In genomic region chr11:66328307-66329144, GRCh38 we compare ENCODE assay signal across 8 cellular contexts. TPM values are rescaled to one million over a fixed set of nuclear protein-coding genes. Genes with fewer than 3 reads are reported as not detected.
DNase-seq lines count a peak whose midpoint lies in the region; ATAC-seq and TF ChIP-seq lines count a peak whose summit lies in the region.

No MANE protein-coding gene starts in this region.

- DNase-seq in BJ (ENCODE audit: low read depth) (no peak), NCI-H1436 treated with DMSO at 0.1 percent for 48 hours (lab: John Stamatoyannopoulos, UW) (peak; percentile 31), T-helper 2 cell (peak; percentile 58 to 80 (median 72)), ascending aorta (ENCODE audit: low spot score in 2 of 2) (peak in 1 of 2 donors; percentile 86), hippocampal formation (lab: John Stamatoyannopoulos, UW) (peak; percentile 37 to 69), gastrocnemius medialis (peak in 1 of 2 donors; percentile 54), amniotic stem cell (lab: John Stamatoyannopoulos, UW) (no peak)

- H3K27me3 ChIP-seq in BJ (ENCODE audit: control insufficient read depth, insufficient read depth, low read length), result no peaks in the 10 kb centered on the region
- no peaks in the 10 kb centered on the region for H3K27me3 ChIP-seq in ascending aorta
- H3K27me3 ChIP-seq in gastrocnemius medialis, result no peaks in the 10 kb centered on the region

- no peak for TF ChIP-seq POLR2A in gastrocnemius medialis (IDR thresholded peaks at IDR 0.05)

- H3K4me3 ChIP-seq in BJ (ENCODE audit: low read depth, low read length) (no peak overlapping the region), ascending aorta (peak overlapping the region in 1 of 2 donors; percentile 23), gastrocnemius medialis (peak overlapping the region in 1 of 4 donors; percentile 26)

- peak; percentile 94 for TF ChIP-seq CTCF in BJ (IDR thresholded peaks at IDR 0.05; ENCODE audit: insufficient read depth, low read depth, low read length)
- peak; percentile 92 to 95 (median 94) for TF ChIP-seq CTCF in ascending aorta (IDR thresholded peaks at IDR 0.05)
- TF ChIP-seq CTCF in gastrocnemius medialis (IDR thresholded peaks at IDR 0.05 in 4 of 5, conservative IDR thresholded peaks at IDR 0.05 in 1 of 5), result peak; percentile 81 to 96 (median 93)

- H3K9me3 ChIP-seq in ascending aorta (no peaks in the 10 kb centered on the region), gastrocnemius medialis (no peaks in the 10 kb centered on the region)

- CTCF ChIA-PET in BJ (lab: Yijun Ruan, JAX), result interaction anchor here (4.0 to 8.7 kb wide), 2 partner anchors 10 to 16 kb away, joined by 28 to 201 read pairs; partner anchors contain the start of gene CD248

- H3K4me1 ChIP-seq in ascending aorta (peaks cover 3 to 16% of the 10 kb centered on the region in 2 donors), gastrocnemius medialis (peaks cover 9 to 20% of the 10 kb centered on the region in 2 donors)

- intact Hi-C loops in ascending aorta (cut with DNase I) (loop anchor here (1.0 kb wide), 1 partner anchor 16 kb away; no protein-coding TSS in a partner anchor), gastrocnemius medialis (cut with DNase I; ENCODE audit: low total_unique reads) (loop anchor here (1.0 kb wide), 2 partner anchors 16 to 61 kb away; no protein-coding TSS in a partner anchor)

- in situ Hi-C loops in gastrocnemius medialis (cut with MboI; ENCODE audit: low sequenced_read_pairs in 4 of 4), result loop anchor here in 1 of 4 donors (5.0 kb wide), 1 partner anchor 59 kb away; no protein-coding TSS in a partner anchor

- H3K27ac ChIP-seq in ascending aorta (no peak overlapping the region), gastrocnemius medialis (peak overlapping the region in 3 of 4 donors; percentile 8 to 59 (median 21))

- ATAC-seq in GM21526 (IDR thresholded peaks at IDR 0.05; ENCODE audit: low FRiP score, unreplicated experiment), result peak; percentile 43
- ATAC-seq in gastrocnemius medialis, result peak; percentile 65 to 76

- POLR2A ChIA-PET in BJ (lab: Charles Lee), result interaction anchor here (0.5 kb wide), 2 partner anchors 13 to 17 kb away, joined by 3 to 4 read pairs; no protein-coding TSS in a partner anchor

- peaks cover 18% of the 10 kb centered on the region for H3K36me3 ChIP-seq in BJ (ENCODE audit: control insufficient read depth, insufficient read depth, low read length)
- H3K36me3 ChIP-seq in ascending aorta, result peaks cover 8 to 13% of the 10 kb centered on the region in 2 donors
- no peaks in the 10 kb centered on the region for H3K36me3 ChIP-seq in gastrocnemius medialis

RNA-seq across cellular contexts. Expression of gene RIN1, which starts 7.7 kb away (rescaled TPM):
- 6.3 and 9.2 TPM in 2 replicates for polyA plus RNA-seq in BJ (2011; rRNA removed)
- polyA minus RNA-seq in BJ (2011; rRNA and poly(A)+ RNA removed), result 5.4 and 5.8 TPM in 2 replicates
- total RNA-seq in ascending aorta (28.5 TPM), gastrocnemius medialis (1 to 10 TPM; 1.9 to 9.7 (median 7.0) TPM)

RNA-seq across cellular contexts. Expression of gene CD248, which starts 11.7 kb away (rescaled TPM):
- 83.0 and 180 TPM in 2 replicates for polyA plus RNA-seq in BJ (2011; rRNA removed)
- polyA minus RNA-seq in BJ (2011; rRNA and poly(A)+ RNA removed), result 54.8 and 83.5 TPM in 2 replicates
- 193 TPM for total RNA-seq in ascending aorta
- 1 to 10 TPM in 3 of 4 donors, under 1 TPM in 1; 0.46 to 4.6 (median 2.8) TPM for total RNA-seq in gastrocnemius medialis

RNA-seq across cellular contexts. Expression of gene BRMS1, which starts 16.4 kb away (rescaled TPM):
- polyA plus RNA-seq in BJ (2011; rRNA removed), result 36.7 and 46.3 TPM in 2 replicates
- polyA minus RNA-seq in BJ (2011; rRNA and poly(A)+ RNA removed), result 8.2 and 9.1 TPM in 2 replicates
- total RNA-seq in ascending aorta (24.8 TPM), gastrocnemius medialis (10 to 100 TPM; 40.1 to 73.5 (median 64.8) TPM)

RNA-seq across cellular contexts. Expression of gene B4GAT1, which starts 18.9 kb away (rescaled TPM):
- polyA plus RNA-seq in BJ (2011; rRNA removed), result 12.7 and 16.8 TPM in 2 replicates
- 1.9 and 2.0 TPM in 2 replicates for polyA minus RNA-seq in BJ (2011; rRNA and poly(A)+ RNA removed)
- 64.2 TPM for total RNA-seq in ascending aorta
- total RNA-seq in gastrocnemius medialis, result 10 to 100 TPM; 30.3 to 59.7 (median 40.4) TPM

RNA-seq across cellular contexts. Expression of gene TMEM151A, which starts 36.8 kb away (rescaled TPM):
- 0.15 TPM in 1 of 2 replicates, not detected in the other for polyA plus RNA-seq in BJ (2011; rRNA removed)
- polyA minus RNA-seq in BJ (2011; rRNA and poly(A)+ RNA removed), result 0.14 and 0.26 TPM in 2 replicates
- total RNA-seq in ascending aorta (3.6 TPM), gastrocnemius medialis (not detected)

Comparison
In these comparisons a context has a peak if more than half of its experiments do, and no peak if none do; other contexts are left out.
1. DNase-seq: peak in NCI-H1436 treated with DMSO at 0.1 percent for 48 hours (single experiment), T-helper 2 cell (5 of 5) and hippocampal formation (2 of 2); none in BJ (single experiment) and amniotic stem cell (single experiment).
2. H3K27ac ChIP-seq: peak in gastrocnemius medialis (3 of 4); none in ascending aorta (0 of 2).
3. RNA of gene CD248, which starts 11.7 kb away (total RNA-seq): 193 TPM in ascending aorta (single experiment); 0.46 to 4.6 TPM in gastrocnemius medialis; every median in the first group is over 10 times any median in the second.
4. Peak in every context shown above with its lines, with median percentiles within 50 percentile points of each other: CTCF ChIP-seq.